ENCODE assay signal across 10 cellular contexts in genomic region chr13:113210834-113211233, GRCh38. TPM values are rescaled to one million over a fixed set of nuclear protein-coding genes. Genes with fewer than 3 reads are reported as not detected.
A peak's percentile ranks its signal among the peaks of the same experiment; 100 is the strongest.
DNase-seq lines count a peak whose midpoint lies in the region; ATAC-seq and TF ChIP-seq lines count a peak whose summit lies in the region.
"Had no signal": no experiment of that assay in that cellular context is flagged by ENCODE, and none has a peak within 500 bp of the region (broad histone marks: within the 10 kb centered on the region; RNA-seq: fewer than 3 reads in every experiment).

No MANE protein-coding gene starts in this region.

- peak overlapping the region in 2 of 5 donors; percentile 4 to 34 for H3K9ac ChIP-seq in subcutaneous abdominal adipose tissue (ENCODE audit: low read length in 5 of 5)

- H3K4me3 ChIP-seq in cardiac muscle cell: peak overlapping the region; percentile 81
- H3K4me3 ChIP-seq in SJCRH30: peak overlapping the region; percentile 91; the same call in 1 of the 2 replicates
- H3K4me3 ChIP-seq in fibroblast of mammary gland (ENCODE audit: control insufficient read depth, low read depth, low read length): peak overlapping the region; percentile 60
- peak overlapping the region in 1 of 5 donors; percentile 9 for H3K4me3 ChIP-seq in subcutaneous abdominal adipose tissue (ENCODE audit: low read depth in 1 of 5, low read length in 5 of 5)

- intact Hi-C loops in left cardiac atrium (cut with DNase I): no loop called here

- peaks cover 22% of the 10 kb centered on the region for H3K4me1 ChIP-seq in cardiac muscle cell (ENCODE audit: low read depth)
- H3K4me1 ChIP-seq in SJCRH30: peaks cover 7% of the 10 kb centered on the region; the same call in 1 of the 2 replicates
- H3K4me1 ChIP-seq in subcutaneous abdominal adipose tissue (ENCODE audit: control insufficient read depth in 5 of 5, insufficient read depth in 5 of 5, low read length in 5 of 5): peaks cover 11 to 47% (median 35%) of the 10 kb centered on the region in 5 donors

- H3K27me3 ChIP-seq in cardiac muscle cell (no peaks in the 10 kb centered on the region), SJCRH30 (no peaks in the 10 kb centered on the region), subcutaneous abdominal adipose tissue (ENCODE audit: control insufficient read depth in 5 of 5, insufficient read depth in 4 of 5, low read length in 5 of 5) (no peaks in the 10 kb centered on the region)
- H3K27me3 ChIP-seq: tibial nerve had no signal

- H3K27ac ChIP-seq in cardiac muscle cell: no peak overlapping the region
- no peak overlapping the region for H3K27ac ChIP-seq in SJCRH30
- peak overlapping the region; percentile 83 for H3K27ac ChIP-seq in subcutaneous abdominal adipose tissue (ENCODE audit: low read depth, low read length)

- TF ChIP-seq CTCF in cardiac muscle cell (IDR thresholded peaks at IDR 0.05; ENCODE audit: low read depth, low read length): no peak
- TF ChIP-seq CTCF in fibroblast of mammary gland (conservative IDR thresholded peaks at IDR 0.05; ENCODE audit: control insufficient read depth, insufficient read depth, low read depth, low read length): no peak
- TF ChIP-seq CTCF in GM10266 (IDR thresholded peaks at IDR 0.05; ENCODE audit: control insufficient read depth, insufficient read depth, low read depth, missing control alignments): no peak

- peaks cover 3% of the 10 kb centered on the region for H3K36me3 ChIP-seq in cardiac muscle cell
- peaks cover 8% of the 10 kb centered on the region for H3K36me3 ChIP-seq in SJCRH30
- H3K36me3 ChIP-seq in subcutaneous abdominal adipose tissue (ENCODE audit: control insufficient read depth in 5 of 5, insufficient read depth in 5 of 5, low read length in 5 of 5): peaks cover 0 to 6% (median 3%) of the 10 kb centered on the region in 5 donors
- H3K36me3 ChIP-seq: prostate gland had no signal

- no peak for ATAC-seq in left cardiac atrium

- DNase-seq in cardiac muscle cell (ENCODE audit: low read depth in 1 of 2, low spot score in 1 of 2): no peak
- no peak for DNase-seq in left cardiac atrium
- no peak for DNase-seq in SJCRH30
- DNase-seq in fibroblast of mammary gland (ENCODE audit: low read depth): no peak
- DNase-seq in NCI-H69 (lab: John Stamatoyannopoulos, UW): no peak
- no peak for DNase-seq in GM10266 (ENCODE audit: extremely low spot score)
- no peak for DNase-seq in nucleus accumbens (lab: John Stamatoyannopoulos, UW)

- H3K9me3 ChIP-seq in cardiac muscle cell (ENCODE audit: low read depth) (no peaks in the 10 kb centered on the region), SJCRH30 (replicated peaks) (no peaks in the 10 kb centered on the region), subcutaneous abdominal adipose tissue (ENCODE audit: control insufficient read depth in 5 of 5, low read length in 5 of 5) (no peaks in the 10 kb centered on the region)
- H3K9me3 ChIP-seq: prostate gland, tibial nerve had no signal

RNA-seq across cellular contexts. Expression of gene CUL4A, which starts 1.4 kb away (rescaled TPM):
- total RNA-seq in cardiac muscle cell: 89.3 and 127 TPM in 2 replicates
- polyA plus RNA-seq in cardiac muscle cell: 57.7 and 71.1 TPM in 2 replicates
- 10 to 100 TPM; 73.9 to 86.2 TPM for total RNA-seq in left cardiac atrium
- total RNA-seq in SJCRH30 (2014; rRNA removed; shearing (Covaris generic)): 67.4 and 67.6 TPM in 2 replicates

RNA-seq across cellular contexts. Expression of gene PCID2, which starts 2.4 kb away (rescaled TPM):
- total RNA-seq in cardiac muscle cell (42.7 and 57.6 TPM in 2 replicates), left cardiac atrium (10 to 100 TPM; 38.3 to 39.9 TPM)
- polyA plus RNA-seq in cardiac muscle cell: 52.4 and 67.0 TPM in 2 replicates
- total RNA-seq in SJCRH30 (2014; rRNA removed; shearing (Covaris generic)): 59.5 and 64.6 TPM in 2 replicates

RNA-seq across cellular contexts. Expression of gene PROZ, which starts 52.4 kb away (rescaled TPM):
- not detected in 2 replicates for total RNA-seq in cardiac muscle cell
- polyA plus RNA-seq in cardiac muscle cell: 0.37 and 0.42 TPM in 2 replicates
- not detected for total RNA-seq in left cardiac atrium
- total RNA-seq in SJCRH30 (2014; rRNA removed; shearing (Covaris generic)): not detected in 2 replicates
- total RNA-seq: prostate gland, tibial nerve had no signal
